In the genomic region with DNA sequence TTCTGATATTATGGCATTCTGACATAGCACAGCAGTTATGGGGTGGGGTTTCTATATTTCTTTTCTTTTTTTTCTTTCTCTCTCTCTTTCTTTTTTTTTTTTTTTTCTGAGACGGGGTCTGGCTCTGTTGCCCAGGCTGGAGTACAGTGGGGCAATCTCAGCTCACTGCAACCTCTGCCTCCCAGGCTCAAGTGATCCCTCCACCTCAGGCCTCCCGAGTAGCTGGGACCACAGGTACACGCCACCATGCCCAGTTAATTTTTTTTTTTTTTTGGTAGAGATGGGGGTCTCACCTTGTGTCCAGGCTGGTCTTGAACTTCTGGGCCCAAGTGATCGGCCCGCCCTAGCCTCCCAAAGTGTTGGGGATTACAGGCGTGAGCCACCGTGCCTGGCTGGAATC, we compare ENCODE assay signal across 1 cellular context.
TF ChIP-seq lines count a peak whose summit lies in the region.

No MANE protein-coding gene starts in this region.

TF ChIP-seq in H1, 55 proteins besides CTCF, POLR2A, EP300 and RAD21 (continued from another document):
- TF ChIP-seq KDM1A (IDR thresholded peaks at IDR 0.05; ENCODE audit: borderline replicate concordance, low read length) (peak; percentile 39; the same call in 1 of the 2 replicates), BACH1 (IDR thresholded peaks at IDR 0.05; ENCODE audit: low read length) (no peak), KDM5A (IDR thresholded peaks at IDR 0.05; ENCODE audit: low read length) (no peak)
